In the genomic region with DNA sequence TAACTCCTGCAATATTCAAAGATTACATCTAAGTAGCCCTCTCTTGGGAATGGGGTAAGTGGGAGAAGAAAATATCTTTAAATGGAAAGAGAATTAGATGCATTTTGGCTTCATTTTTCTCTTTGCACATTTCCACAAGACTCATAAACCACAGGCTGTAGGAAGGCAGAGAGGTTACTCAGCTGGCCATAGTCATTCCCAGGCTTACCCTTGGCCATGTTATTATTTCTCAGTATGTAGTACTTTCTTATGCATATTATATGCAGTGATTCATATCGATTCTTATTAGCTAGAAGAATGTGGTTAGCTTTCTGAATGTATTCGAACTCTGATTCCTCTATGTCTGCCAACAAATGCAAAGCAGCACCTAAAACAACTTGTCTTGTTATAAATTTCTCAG, we compare ENCODE assay signal across 19 cellular contexts.
"Had no signal": no experiment of that assay in that cellular context is flagged by ENCODE, and none has a peak within 500 bp of the region (broad histone marks: within the 10 kb centered on the region; RNA-seq: fewer than 3 reads in every experiment).

No MANE protein-coding gene starts in this region.

- H3K36me3 Mint-ChIP-seq: naive thymus-derived CD4-positive, alpha-beta T cell; T-cell had no signal

- H3K4me1 Mint-ChIP-seq: central memory CD8-positive, alpha-beta T cell; naive thymus-derived CD4-positive, alpha-beta T cell; T-cell had no signal

- H3K27me3 Mint-ChIP-seq: central memory CD8-positive, alpha-beta T cell; dendritic cell treated with granulocyte-macrophage colony-stimulating factor and Interleukin-4, amounts not matched to agents 40 ng/mL and 50 ng/mL, for 4 days; T-cell had no signal

- H3K4me3 ChIP-seq: mucosa of descending colon, transverse colon had no signal

- ATAC-seq: activated CD4-positive, CD25-positive, alpha-beta regulatory T cell treated with anti-CD3 and anti-CD28 coated beads, Interleukin-2, amount 50 U/mL, for 24 hours; left lobe of liver; mucosa of descending colon; naive thymus-derived CD4-positive, alpha-beta T cell; T-cell had no signal

- H3K36me3 ChIP-seq: transverse colon had no signal

- DNase-seq: activated naive CD4-positive, alpha-beta T cell; activated T-cell treated with anti-CD3 and anti-CD28 coated beads for 4 hours; aorta; effector memory CD4-positive, alpha-beta T cell; hippocampal formation; mucosa of descending colon; naive thymus-derived CD4-positive, alpha-beta T cell; posterior cingulate gyrus; small intestine; stimulated activated CD4-positive, alpha-beta T cell treated with anti-CD3 and anti-CD28 coated beads, Interleukin-4, amount 100 ng/mL, for 4 hours; stimulated activated CD8-positive, alpha-beta memory T cell treated with anti-CD3 and anti-CD28 coated beads, Interleukin-4, amount 100 ng/mL, for 48 hours; stimulated activated naive CD4-positive, alpha-beta T cell treated with Interleukin-2 at 50 U/mL for 16 hours; T-cell; T-helper 9 cell; transverse colon had no signal

- H3K9me3 Mint-ChIP-seq: T-cell had no signal

- H3K27ac ChIP-seq: transverse colon had no signal

- H3K4me3 Mint-ChIP-seq: central memory CD8-positive, alpha-beta T cell; dendritic cell treated with granulocyte-macrophage colony-stimulating factor and Interleukin-4, amounts not matched to agents 40 ng/mL and 50 ng/mL, for 4 days; naive thymus-derived CD4-positive, alpha-beta T cell; T-cell had no signal

- H3K27ac Mint-ChIP-seq: dendritic cell treated with granulocyte-macrophage colony-stimulating factor and Interleukin-4, amounts not matched to agents 40 ng/mL and 50 ng/mL, for 4 days; naive thymus-derived CD4-positive, alpha-beta T cell; T-cell had no signal

- H3K9me3 ChIP-seq: mucosa of descending colon, transverse colon had no signal

- H3K27me3 ChIP-seq: transverse colon had no signal
